Comparison of ENCODE assay signal across 8 cellular contexts in genomic region chr2:38875227-38875575, GRCh38. TPM values are rescaled to one million over a fixed set of nuclear protein-coding genes. Genes with fewer than 3 reads are reported as not detected.
DNase-seq lines count a peak whose midpoint lies in the region; ATAC-seq, FAIRE-seq and TF ChIP-seq lines count a peak whose summit lies in the region.

No MANE protein-coding gene starts in this region.

- H2AFZ ChIP-seq in SK-N-SH (ENCODE audit: low read depth), result peak overlapping the region; percentile 93

- H3K79me2 ChIP-seq in SK-N-SH (ENCODE audit: insufficient read depth), result peaks cover 58% of the 10 kb centered on the region

- POLR2A ChIA-PET in SK-N-SH (lab: Yijun Ruan, JAX), result interaction anchor here (1.8 kb wide), 1 partner anchor 124 kb away, joined by 14 read pairs; the partner anchor contains the start of gene SRSF7

- TF ChIP-seq POLR2A in H54 (IDR thresholded peaks at IDR 0.05; ENCODE audit: low read depth, low read length) (no peak), prostate gland (IDR thresholded peaks at IDR 0.05) (no peak)

- H3F3A ChIP-seq in SK-N-SH (replicated peaks; ENCODE audit: insufficient read depth), result no peaks in the 10 kb centered on the region

- peak overlapping the region; percentile 76 for H3K9ac ChIP-seq in SK-N-SH

- H3K9me3 ChIP-seq in SK-N-SH (peaks cover 8% of the 10 kb centered on the region; the same call in 1 of the 2 replicates), prostate gland (no peaks in the 10 kb centered on the region)

- H3K4me2 ChIP-seq in SK-N-SH, result peak overlapping the region; percentile 87

- H3K4me1 ChIP-seq in SK-N-SH (ENCODE audit: control insufficient read depth in 1 of 2, insufficient read depth in 2 of 2, low read depth in 1 of 2, low read length in 1 of 2), result peaks cover 0 to 7% of the 10 kb centered on the region in 2 experiments; a peak in 2 of 4 replicates
- no peaks in the 10 kb centered on the region for H3K4me1 ChIP-seq in prostate gland (replicated peaks)

- TF ChIP-seq RAD21 in SK-N-SH (IDR thresholded peaks at IDR 0.05; ENCODE audit: low read length), result no peak

- H4K20me1 ChIP-seq in SK-N-SH (ENCODE audit: insufficient read depth), result no peaks in the 10 kb centered on the region

- peak; percentile 60 for FAIRE-seq in H54 (lab: Jason Lieb, UNC)

- TF ChIP-seq CTCF in SK-N-SH (IDR thresholded peaks at IDR 0.05), result no peak
- no peak for TF ChIP-seq CTCF in fibroblast of the aortic adventitia (IDR thresholded peaks at IDR 0.05; ENCODE audit: insufficient read depth, low read length)
- no peak for TF ChIP-seq CTCF in prostate gland (IDR thresholded peaks at IDR 0.05)

- DNase-seq in H54 (ENCODE audit: insufficient read length, low spot score) (no peak), SK-N-SH (no peak), fibroblast of the aortic adventitia (ENCODE audit: low read depth) (no peak), prostate gland (ENCODE audit: low spot score) (no peak), cerebellar cortex (ENCODE audit: low spot score) (no peak), T-helper 9 cell (no peak), UCSD-AML1 (lab: John Stamatoyannopoulos, UW; ENCODE audit: unreplicated experiment) (no peak)

- H3K4me3 ChIP-seq in SK-N-SH (ENCODE audit: low read depth in 2 of 2, low read length in 1 of 2), result peak overlapping the region; percentile 78 to 95
- peak overlapping the region; percentile 97 for H3K4me3 ChIP-seq in fibroblast of the aortic adventitia (ENCODE audit: low read depth, low read length)
- peak overlapping the region; percentile 56 to 63 for H3K4me3 ChIP-seq in prostate gland

- no peak for TF ChIP-seq EP300 in SK-N-SH (IDR thresholded peaks at IDR 0.05; ENCODE audit: borderline replicate concordance in 1 of 2, low read depth in 1 of 2, low read length in 1 of 2)

- H3K27ac ChIP-seq in SK-N-SH (ENCODE audit: low read depth in 2 of 2, low read length in 1 of 2) (peak overlapping the region; percentile 62 to 81), prostate gland (peak overlapping the region; percentile 13 to 62)

- H3K9me2 ChIP-seq in SK-N-SH, result no peaks in the 10 kb centered on the region

- CTCF ChIA-PET in SK-N-SH (lab: Yijun Ruan, JAX), result no interaction called here

- H3K27me3 ChIP-seq in SK-N-SH (ENCODE audit: insufficient read depth), result no peaks in the 10 kb centered on the region
- no peaks in the 10 kb centered on the region for H3K27me3 ChIP-seq in prostate gland (replicated peaks; ENCODE audit: insufficient read depth)

- no peak for ATAC-seq in GM21619 (IDR thresholded peaks at IDR 0.05; ENCODE audit: unreplicated experiment)

- 2% methylated on average over 10 of the region's 10 CpGs for whole genome bisulfite sequencing in SK-N-SH (ENCODE audit: low lambda C conversion rate)
- under 1% methylated on average over 10 of the region's 10 CpGs for WGBS in prostate gland

- intact Hi-C loops in prostate gland (cut with DNase I), result no loop called here

- peaks cover under 1 to 6% of the 10 kb centered on the region in 2 experiments for H3K36me3 ChIP-seq in SK-N-SH (replicated peaks in 1 of 2; ENCODE audit: control insufficient read depth in 1 of 2, insufficient read depth in 2 of 2, low read length in 1 of 2)
- no peaks in the 10 kb centered on the region for H3K36me3 ChIP-seq in prostate gland

TF ChIP-seq in SK-N-SH, 30 proteins besides CTCF, POLR2A, EP300 and RAD21:
- TF ChIP-seq GATA2 (CRISPR knock-in tag; IDR thresholded peaks at IDR 0.05) (0 out of 2 replicates have a peak, but pooled peaks have one; percentile 12), PBX3 (IDR thresholded peaks at IDR 0.05) (no peak), IRF3 (IDR thresholded peaks at IDR 0.05; ENCODE audit: low read depth, low read length) (0 out of 2 replicates have a peak, but pooled peaks have one; percentile 4)

RNA-seq across cellular contexts. Expression of gene DHX57, which starts 0.5 kb away (rescaled TPM):
- polyA plus RNA-seq in SK-N-SH (2012; rRNA removed), result 12.3 and 13.8 TPM in 2 replicates
- polyA plus RNA-seq in SK-N-SH (2012; cell fraction: cytosol; rRNA removed), result 12.7 and 13.1 TPM in 2 replicates
- 21.8 and 29.5 TPM in 2 replicates for polyA plus RNA-seq in SK-N-SH (2012; cell fraction: nucleus; rRNA removed)
- total RNA-seq in fibroblast of the aortic adventitia (ENCODE audit: low replicate concordance) (25.0 and 69.4 TPM in 2 replicates), prostate gland (10 to 100 TPM; 18.5 to 19.0 TPM)

RNA-seq across cellular contexts. Expression of gene MORN2, which starts 0.6 kb away (rescaled TPM):
- 23.2 and 23.7 TPM in 2 replicates for polyA plus RNA-seq in SK-N-SH (2012; rRNA removed)
- polyA plus RNA-seq in SK-N-SH (2012; cell fraction: cytosol; rRNA removed), result 37.3 and 55.2 TPM in 2 replicates
- polyA plus RNA-seq in SK-N-SH (2012; cell fraction: nucleus; rRNA removed), result 3.8 and 6.2 TPM in 2 replicates
- total RNA-seq in fibroblast of the aortic adventitia (ENCODE audit: low replicate concordance) (25.3 and 34.7 TPM in 2 replicates), prostate gland (10 to 100 TPM; 26.1 to 34.2 TPM)

RNA-seq across cellular contexts. Expression of gene ARHGEF33, which starts 14.5 kb away (rescaled TPM):
- 0.08 and 0.25 TPM in 2 replicates for polyA plus RNA-seq in SK-N-SH (2012; rRNA removed)
- 0.04 and 0.23 TPM in 2 replicates for polyA plus RNA-seq in SK-N-SH (2012; cell fraction: cytosol; rRNA removed)
- polyA plus RNA-seq in SK-N-SH (2012; cell fraction: nucleus; rRNA removed), result 0.42 and 0.56 TPM in 2 replicates
- 0.25 and 0.54 TPM in 2 replicates for total RNA-seq in fibroblast of the aortic adventitia (ENCODE audit: low replicate concordance)
- total RNA-seq in prostate gland, result 1 to 10 TPM in 1 of 2 donors, under 1 TPM in 1; 0.96 to 2.2 TPM
